Comparison of ENCODE assay signal across 14 cellular contexts in the genomic region with DNA sequence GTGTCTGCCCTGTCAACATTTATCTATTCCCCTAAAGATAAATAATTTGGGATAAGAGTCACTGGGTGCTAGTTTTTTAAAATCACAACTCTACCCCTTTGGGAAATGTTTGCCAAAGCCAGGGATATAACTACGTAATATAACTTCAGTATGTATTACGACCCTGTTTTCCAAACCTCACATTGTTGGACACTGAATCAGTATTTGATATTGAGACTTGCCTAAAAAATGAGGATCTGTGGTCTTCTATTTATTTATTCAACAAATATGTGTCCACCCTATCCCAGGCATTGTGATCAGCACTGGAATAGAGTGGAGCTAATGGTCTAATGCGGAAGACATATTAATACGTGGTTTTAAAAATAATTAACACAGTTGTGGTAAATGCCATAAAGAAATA.
"Had no signal": no experiment of that assay in that cellular context is flagged by ENCODE, and none has a peak within 500 bp of the region (broad histone marks: within the 10 kb centered on the region; RNA-seq: fewer than 3 reads in every experiment).

No MANE protein-coding gene starts in this region.

- DNase-seq: activated CD4-positive, alpha-beta T cell treated with anti-CD3 and anti-CD28 coated beads for 36 hours; activated CD8-positive, alpha-beta memory T cell treated with anti-CD3 and anti-CD28 coated beads, Interleukin-2, amount 50 U/mL, for 4 hours; activated CD8-positive, alpha-beta T cell treated with anti-CD3 and anti-CD28 coated beads for 36 hours; activated naive CD8-positive, alpha-beta T cell treated with anti-CD3 and anti-CD28 coated beads, Interleukin-2, amount 10 ng/mL, durations not matched to agents 7 days and 5 days; body of pancreas; effector memory CD8-positive, alpha-beta T cell; foreskin keratinocyte; heart left ventricle; left ventricle myocardium superior; mesendoderm; pancreas; stimulated activated CD4-positive, alpha-beta T cell treated with anti-CD3 and anti-CD28 coated beads, Interleukin-4, amount 100 ng/mL, for 4 hours; stimulated activated naive CD8-positive, alpha-beta T cell treated with anti-CD3 and anti-CD28 coated beads, Interleukin-15, amount 100 ng/mL, for 72 hours had no signal

- H3K4me3 ChIP-seq: body of pancreas, heart left ventricle, pancreas, thoracic aorta had no signal

- H3K4me1 ChIP-seq: foreskin keratinocyte, pancreas had no signal

- ATAC-seq: activated CD4-positive, alpha-beta T cell treated with anti-CD3 and anti-CD28 coated beads for 36 hours; activated CD8-positive, alpha-beta T cell treated with anti-CD3 and anti-CD28 coated beads for 36 hours; body of pancreas; effector memory CD8-positive, alpha-beta T cell; foreskin keratinocyte; heart left ventricle; left ventricle myocardium superior; pancreas; stimulated activated naive CD8-positive, alpha-beta T cell treated with anti-CD3 and anti-CD28 coated beads, Interleukin-15, amount 100 ng/mL, for 72 hours had no signal

- H3K27me3 ChIP-seq: body of pancreas, heart left ventricle, pancreas had no signal

- H3K36me3 ChIP-seq: heart left ventricle, pancreas, thoracic aorta had no signal

- H3K9me3 ChIP-seq: body of pancreas, pancreas, thoracic aorta had no signal
